1 cellular context compared by ENCODE assay signal in genomic region chr6:137945149-137945498, GRCh38.
TF ChIP-seq lines count a peak whose summit lies in the region.

No MANE protein-coding gene starts in this region.

TF ChIP-seq in HepG2, 621 proteins besides CTCF, POLR2A, EP300 and RAD21:
- TF ChIP-seq SOX5 (CRISPR knock-in tag; IDR thresholded peaks at IDR 0.05; ENCODE audit: borderline replicate concordance) = 0 out of 2 replicates have a peak, but pooled peaks have one; percentile 1
- TF ChIP-seq ZFP1 (CRISPR knock-in tag; IDR thresholded peaks at IDR 0.05) = no peak
TF ChIP-seq in HepG2: peak in this region for 1.
